2 cellular contexts compared by ENCODE assay signal in the genomic region with DNA sequence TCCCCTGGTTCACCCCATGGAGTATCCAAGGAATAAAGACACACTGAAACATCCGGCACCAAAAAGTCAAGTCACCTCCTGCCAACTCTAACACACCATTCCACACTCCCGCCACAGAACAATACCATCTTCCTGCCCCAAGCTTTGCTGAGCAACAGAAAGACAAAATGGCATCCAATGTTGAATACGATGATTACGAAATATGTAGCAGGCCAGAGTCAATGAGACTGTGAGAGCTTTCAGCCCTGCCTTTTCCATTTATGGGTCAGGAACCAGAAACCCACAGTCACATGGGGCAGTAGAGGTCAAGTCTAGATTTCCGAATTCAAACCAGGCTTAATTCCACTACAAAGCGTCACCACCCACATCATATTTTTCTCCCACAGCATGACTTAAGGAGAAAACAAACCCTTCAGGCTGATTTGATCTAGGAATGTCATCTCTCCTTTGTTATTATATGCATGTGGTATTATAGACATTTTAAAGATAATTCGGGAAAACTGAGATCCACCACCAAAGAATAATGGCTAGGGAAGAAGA.
TF ChIP-seq lines count a peak whose summit lies in the region.

No MANE protein-coding gene starts in this region.

TF ChIP-seq in SK-N-SH, 30 proteins besides CTCF, POLR2A, EP300 and RAD21 (continued from another document):
- TF ChIP-seq SIN3A (IDR thresholded peaks at IDR 0.05; ENCODE audit: borderline replicate concordance, low read depth, low read length), result no peak
- TF ChIP-seq MXI1 (IDR thresholded peaks at IDR 0.05; ENCODE audit: low read depth, low read length), result no peak
- TF ChIP-seq, protein P1, sequence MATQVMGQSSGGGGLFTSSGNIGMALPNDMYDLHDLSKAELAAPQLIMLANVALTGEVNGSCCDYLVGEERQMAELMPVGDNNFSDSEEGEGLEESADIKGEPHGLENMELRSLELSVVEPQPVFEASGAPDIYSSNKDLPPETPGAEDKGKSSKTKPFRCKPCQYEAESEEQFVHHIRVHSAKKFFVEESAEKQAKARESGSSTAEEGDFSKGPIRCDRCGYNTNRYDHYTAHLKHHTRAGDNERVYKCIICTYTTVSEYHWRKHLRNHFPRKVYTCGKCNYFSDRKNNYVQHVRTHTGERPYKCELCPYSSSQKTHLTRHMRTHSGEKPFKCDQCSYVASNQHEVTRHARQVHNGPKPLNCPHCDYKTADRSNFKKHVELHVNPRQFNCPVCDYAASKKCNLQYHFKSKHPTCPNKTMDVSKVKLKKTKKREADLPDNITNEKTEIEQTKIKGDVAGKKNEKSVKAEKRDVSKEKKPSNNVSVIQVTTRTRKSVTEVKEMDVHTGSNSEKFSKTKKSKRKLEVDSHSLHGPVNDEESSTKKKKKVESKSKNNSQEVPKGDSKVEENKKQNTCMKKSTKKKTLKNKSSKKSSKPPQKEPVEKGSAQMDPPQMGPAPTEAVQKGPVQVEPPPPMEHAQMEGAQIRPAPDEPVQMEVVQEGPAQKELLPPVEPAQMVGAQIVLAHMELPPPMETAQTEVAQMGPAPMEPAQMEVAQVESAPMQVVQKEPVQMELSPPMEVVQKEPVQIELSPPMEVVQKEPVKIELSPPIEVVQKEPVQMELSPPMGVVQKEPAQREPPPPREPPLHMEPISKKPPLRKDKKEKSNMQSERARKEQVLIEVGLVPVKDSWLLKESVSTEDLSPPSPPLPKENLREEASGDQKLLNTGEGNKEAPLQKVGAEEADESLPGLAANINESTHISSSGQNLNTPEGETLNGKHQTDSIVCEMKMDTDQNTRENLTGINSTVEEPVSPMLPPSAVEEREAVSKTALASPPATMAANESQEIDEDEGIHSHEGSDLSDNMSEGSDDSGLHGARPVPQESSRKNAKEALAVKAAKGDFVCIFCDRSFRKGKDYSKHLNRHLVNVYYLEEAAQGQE (IDR thresholded peaks at IDR 0.05; ENCODE audit: low read depth, low read length), result no peak
- no peak for TF ChIP-seq ELF1 (IDR thresholded peaks at IDR 0.05)
- no peak for TF ChIP-seq TAF1 (IDR thresholded peaks at IDR 0.05; ENCODE audit: borderline replicate concordance, low read depth, low read length)
- TF ChIP-seq, protein P2, sequence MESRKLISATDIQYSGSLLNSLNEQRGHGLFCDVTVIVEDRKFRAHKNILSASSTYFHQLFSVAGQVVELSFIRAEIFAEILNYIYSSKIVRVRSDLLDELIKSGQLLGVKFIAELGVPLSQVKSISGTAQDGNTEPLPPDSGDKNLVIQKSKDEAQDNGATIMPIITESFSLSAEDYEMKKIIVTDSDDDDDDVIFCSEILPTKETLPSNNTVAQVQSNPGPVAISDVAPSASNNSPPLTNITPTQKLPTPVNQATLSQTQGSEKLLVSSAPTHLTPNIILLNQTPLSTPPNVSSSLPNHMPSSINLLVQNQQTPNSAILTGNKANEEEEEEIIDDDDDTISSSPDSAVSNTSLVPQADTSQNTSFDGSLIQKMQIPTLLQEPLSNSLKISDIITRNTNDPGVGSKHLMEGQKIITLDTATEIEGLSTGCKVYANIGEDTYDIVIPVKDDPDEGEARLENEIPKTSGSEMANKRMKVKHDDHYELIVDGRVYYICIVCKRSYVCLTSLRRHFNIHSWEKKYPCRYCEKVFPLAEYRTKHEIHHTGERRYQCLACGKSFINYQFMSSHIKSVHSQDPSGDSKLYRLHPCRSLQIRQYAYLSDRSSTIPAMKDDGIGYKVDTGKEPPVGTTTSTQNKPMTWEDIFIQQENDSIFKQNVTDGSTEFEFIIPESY (IDR thresholded peaks at IDR 0.05; ENCODE audit: borderline replicate concordance, low read depth), result no peak
- TF ChIP-seq RCOR1 (IDR thresholded peaks at IDR 0.05; ENCODE audit: low read length), result no peak
- TF ChIP-seq RFX5 (IDR thresholded peaks at IDR 0.05; ENCODE audit: low read length), result no peak
- TF ChIP-seq FOSL2 (IDR thresholded peaks at IDR 0.05; ENCODE audit: borderline replicate concordance, low read depth), result no peak

TF ChIP-seq in SK-N-SH treated with all-trans-retinoic acid at 6 μM for 48 hours, 23 proteins besides CTCF, POLR2A, EP300 and RAD21 (continued from another document):
- TF ChIP-seq, protein P3, sequence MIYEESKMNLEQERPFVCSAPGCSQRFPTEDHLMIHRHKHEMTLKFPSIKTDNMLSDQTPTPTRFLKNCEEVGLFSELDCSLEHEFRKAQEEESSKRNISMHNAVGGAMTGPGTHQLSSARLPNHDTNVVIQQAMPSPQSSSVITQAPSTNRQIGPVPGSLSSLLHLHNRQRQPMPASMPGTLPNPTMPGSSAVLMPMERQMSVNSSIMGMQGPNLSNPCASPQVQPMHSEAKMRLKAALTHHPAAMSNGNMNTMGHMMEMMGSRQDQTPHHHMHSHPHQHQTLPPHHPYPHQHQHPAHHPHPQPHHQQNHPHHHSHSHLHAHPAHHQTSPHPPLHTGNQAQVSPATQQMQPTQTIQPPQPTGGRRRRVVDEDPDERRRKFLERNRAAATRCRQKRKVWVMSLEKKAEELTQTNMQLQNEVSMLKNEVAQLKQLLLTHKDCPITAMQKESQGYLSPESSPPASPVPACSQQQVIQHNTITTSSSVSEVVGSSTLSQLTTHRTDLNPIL (CRISPR knock-in tag; IDR thresholded peaks at IDR 0.05; ENCODE audit: low read depth), result no peak
- no peak for TF ChIP-seq TCF4 (CRISPR knock-in tag; IDR thresholded peaks at IDR 0.05; ENCODE audit: borderline replicate concordance)
- no peak for TF ChIP-seq SNAI2 (CRISPR knock-in tag; IDR thresholded peaks at IDR 0.05)
- TF ChIP-seq ZNF565 (CRISPR knock-in tag; conservative IDR thresholded peaks at IDR 0.05; ENCODE audit: low read depth), result no peak
- TF ChIP-seq, protein P4, sequence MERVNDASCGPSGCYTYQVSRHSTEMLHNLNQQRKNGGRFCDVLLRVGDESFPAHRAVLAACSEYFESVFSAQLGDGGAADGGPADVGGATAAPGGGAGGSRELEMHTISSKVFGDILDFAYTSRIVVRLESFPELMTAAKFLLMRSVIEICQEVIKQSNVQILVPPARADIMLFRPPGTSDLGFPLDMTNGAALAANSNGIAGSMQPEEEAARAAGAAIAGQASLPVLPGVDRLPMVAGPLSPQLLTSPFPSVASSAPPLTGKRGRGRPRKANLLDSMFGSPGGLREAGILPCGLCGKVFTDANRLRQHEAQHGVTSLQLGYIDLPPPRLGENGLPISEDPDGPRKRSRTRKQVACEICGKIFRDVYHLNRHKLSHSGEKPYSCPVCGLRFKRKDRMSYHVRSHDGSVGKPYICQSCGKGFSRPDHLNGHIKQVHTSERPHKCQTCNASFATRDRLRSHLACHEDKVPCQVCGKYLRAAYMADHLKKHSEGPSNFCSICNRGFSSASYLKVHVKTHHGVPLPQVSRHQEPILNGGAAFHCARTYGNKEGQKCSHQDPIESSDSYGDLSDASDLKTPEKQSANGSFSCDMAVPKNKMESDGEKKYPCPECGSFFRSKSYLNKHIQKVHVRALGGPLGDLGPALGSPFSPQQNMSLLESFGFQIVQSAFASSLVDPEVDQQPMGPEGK (CRISPR knock-in tag; IDR thresholded peaks at IDR 0.05; ENCODE audit: borderline replicate concordance), result no peak
- no peak for TF ChIP-seq PPARA (CRISPR knock-in tag; IDR thresholded peaks at IDR 0.05; ENCODE audit: borderline replicate concordance)
- no peak for TF ChIP-seq ZFP30 (CRISPR knock-in tag; IDR thresholded peaks at IDR 0.05)
- no peak for TF ChIP-seq OSR1 (CRISPR knock-in tag; IDR thresholded peaks at IDR 0.05)
TF ChIP-seq in SK-N-SH treated with all-trans-retinoic acid at 6 μM for 48 hours: peak in this region for 0.
